Comparison of ENCODE assay signal across 8 cellular contexts in the genomic region with DNA sequence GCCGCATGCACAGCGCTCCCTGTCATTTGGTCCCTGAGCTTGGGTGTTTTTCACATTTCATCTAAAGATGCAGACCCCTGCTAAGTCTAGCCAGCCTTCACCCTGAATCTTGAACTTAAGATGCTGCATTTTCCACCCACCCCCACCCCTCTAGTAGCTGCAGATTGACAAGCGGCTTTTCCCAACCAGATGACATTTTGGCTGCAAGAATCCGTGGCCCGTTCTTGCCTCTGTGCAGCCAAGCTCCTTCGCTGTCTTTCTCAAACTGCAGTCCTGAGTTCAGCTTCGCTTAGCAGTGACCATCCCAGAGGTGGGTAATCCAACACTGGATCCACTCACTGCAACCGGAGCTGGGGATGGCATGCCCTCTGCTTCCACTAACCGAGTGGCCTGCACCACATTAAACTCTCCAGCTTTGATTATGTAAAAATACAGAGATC.
DNase-seq lines count a peak whose midpoint lies in the region; ATAC-seq lines count a peak whose summit lies in the region.

No MANE protein-coding gene starts in this region.

- H3K36me3 Mint-ChIP-seq in activated naive CD8-positive, alpha-beta T cell treated with anti-CD3 and anti-CD28 coated beads, Interleukin-2, amount 50 U/mL, for 24 hours (ENCODE audit: low read depth) = peaks cover 3% of the 10 kb centered on the region

- H3K9me3 ChIP-seq in iPS-18c (ENCODE audit: control insufficient read depth, insufficient read depth, low read length) (no peaks in the 10 kb centered on the region), stomach smooth muscle (ENCODE audit: control insufficient read depth in 2 of 2, low read length in 2 of 2) (no peaks in the 10 kb centered on the region)

- H3K27ac Mint-ChIP-seq in activated naive CD8-positive, alpha-beta T cell treated with anti-CD3 and anti-CD28 coated beads, Interleukin-2, amount 50 U/mL, for 24 hours = peak overlapping the region; percentile 11

- peaks cover 2% of the 10 kb centered on the region for H3K27me3 Mint-ChIP-seq in activated naive CD8-positive, alpha-beta T cell treated with anti-CD3 and anti-CD28 coated beads, Interleukin-2, amount 50 U/mL, for 24 hours

- H3K36me3 ChIP-seq in stomach smooth muscle (ENCODE audit: control insufficient read depth in 2 of 2, insufficient read depth in 2 of 2, low read length in 2 of 2) = no peaks in the 10 kb centered on the region

- H3K9me3 Mint-ChIP-seq in activated naive CD8-positive, alpha-beta T cell treated with anti-CD3 and anti-CD28 coated beads, Interleukin-2, amount 50 U/mL, for 24 hours = no peaks in the 10 kb centered on the region

- no peak for ATAC-seq in activated naive CD8-positive, alpha-beta T cell treated with anti-CD3 and anti-CD28 coated beads, Interleukin-2, amount 50 U/mL, for 24 hours

- H3K4me3 ChIP-seq in iPS-18c (ENCODE audit: insufficient read depth, low read depth, low read length) (peak overlapping the region; percentile 49; the same call in 1 of the 2 replicates), stomach smooth muscle (ENCODE audit: low read length in 2 of 2) (peak overlapping the region; percentile 63 to 67)

- no peaks in the 10 kb centered on the region for H3K27me3 ChIP-seq in stomach smooth muscle (ENCODE audit: control insufficient read depth in 1 of 2, insufficient read depth in 2 of 2, low read length in 2 of 2)

- DNase-seq in NCI-H82 (lab: John Stamatoyannopoulos, UW) (peak; percentile 78), NCI-H82 treated with DMSO at 0.1 percent for 48 hours (lab: John Stamatoyannopoulos, UW; ENCODE audit: unreplicated experiment) (no peak), retina (no peak), GDM1 (lab: John Stamatoyannopoulos, UW) (no peak)
- no peak for DNase-seq in activated naive CD8-positive, alpha-beta T cell treated with anti-CD3 and anti-CD28 coated beads, Interleukin-2, amount 50 U/mL, for 24 hours
- DNase-seq in stimulated activated CD4-positive, alpha-beta T cell treated with anti-CD3 and anti-CD28 coated beads, Interleukin-15, amount 100 ng/mL, for 24 hours = no peak

- H3K4me1 ChIP-seq in stomach smooth muscle (ENCODE audit: control insufficient read depth, insufficient read depth, low read length) = peaks cover 15% of the 10 kb centered on the region

- H3K4me3 Mint-ChIP-seq in activated naive CD8-positive, alpha-beta T cell treated with anti-CD3 and anti-CD28 coated beads, Interleukin-2, amount 50 U/mL, for 24 hours = peak overlapping the region; percentile 28

- peak overlapping the region; percentile 76 for H3K27ac ChIP-seq in stomach smooth muscle (ENCODE audit: low read length)

- peak overlapping the region; percentile 74 to 84 for H3K9ac ChIP-seq in stomach smooth muscle (ENCODE audit: low read length in 2 of 2)

- H3K4me1 Mint-ChIP-seq in activated naive CD8-positive, alpha-beta T cell treated with anti-CD3 and anti-CD28 coated beads, Interleukin-2, amount 50 U/mL, for 24 hours = peaks cover 14% of the 10 kb centered on the region
